In the genomic region with DNA sequence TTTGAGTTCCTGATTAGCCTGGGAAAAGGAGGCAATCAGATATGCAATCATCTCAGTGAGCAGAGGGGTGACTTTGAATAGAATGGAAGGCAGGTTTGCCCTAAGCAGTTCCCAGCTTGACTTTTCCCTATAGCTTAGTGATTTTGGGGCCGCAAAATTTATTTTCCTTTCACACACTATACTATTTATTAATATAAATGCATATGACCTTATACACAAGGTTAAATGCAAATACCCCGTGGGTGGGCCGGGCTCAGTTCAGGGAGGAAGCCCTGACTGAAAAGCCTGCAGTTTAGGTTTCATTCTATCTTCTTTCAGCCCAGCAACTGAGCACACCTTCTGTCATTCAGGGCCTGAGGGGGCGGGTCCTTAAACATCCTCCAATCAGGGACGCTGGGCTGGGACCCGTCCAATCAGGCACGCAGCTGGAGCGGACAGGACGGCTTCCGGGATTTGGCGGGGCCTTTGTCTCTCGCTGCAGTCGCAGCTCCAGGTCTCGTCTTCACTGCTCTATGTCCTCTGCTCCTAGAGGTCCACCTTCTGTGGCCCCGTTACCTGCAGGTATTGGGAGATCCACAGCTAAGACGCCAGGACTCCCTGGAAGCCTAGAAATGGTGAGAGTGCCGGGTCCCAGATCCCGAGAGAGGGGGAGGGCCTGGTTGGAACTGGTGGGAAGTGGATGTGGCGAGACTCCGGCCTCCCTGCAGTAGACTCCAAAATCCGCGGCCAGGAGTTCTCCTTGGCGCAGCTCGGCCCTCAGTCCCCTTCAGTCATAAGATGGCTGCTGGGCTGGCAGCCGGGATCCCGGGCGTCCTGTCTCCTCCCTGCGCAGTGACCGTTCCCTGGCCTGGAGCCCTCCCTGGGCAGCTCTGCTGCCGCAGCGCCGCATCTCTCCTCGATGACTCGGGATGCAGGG, we compare ENCODE assay signal across 8 cellular contexts. TPM values are rescaled to one million over a fixed set of nuclear protein-coding genes. Genes with fewer than 3 reads are reported as not detected.
DNase-seq lines count a peak whose midpoint lies in the region; ATAC-seq and TF ChIP-seq lines count a peak whose summit lies in the region.

ZNF273 (plus strand) TSS at position 468 of the 916 bp plus-strand sequence; CDS start at position 513, 45 bp downstream.

- ATAC-seq in GM18907 (IDR thresholded peaks at IDR 0.05; ENCODE audit: unreplicated experiment) (peak; percentile 100), HG03139 (IDR thresholded peaks at IDR 0.05; ENCODE audit: unreplicated experiment) (peak; percentile 100)

- H3K27ac ChIP-seq in WERI-Rb-1 (peak within 1 kb of the TSS; percentile 92), spleen (peak within 1 kb of the TSS; percentile 21 to 87 (median 81))

- POLR2A ChIA-PET in AG04449 (lab: Yijun Ruan, JAX) = no interaction called here

- CTCF ChIA-PET in AG04449 (lab: Yijun Ruan, JAX) = no interaction called here

- WGBS in spleen, 5 donors = 0 to 2% (median 1%) methylated on average over 21 to 34 of the region's 34 CpGs

- TF ChIP-seq POLR2A in spleen (IDR thresholded peaks at IDR 0.05) = no peak

- H3K4me3 ChIP-seq in AG04449 (ENCODE audit: low read depth, low read length) = peak within 1 kb of the TSS; percentile 81
- H3K4me3 ChIP-seq in WERI-Rb-1 (ENCODE audit: low read depth, low read length) = peak within 1 kb of the TSS; percentile 74
- H3K4me3 ChIP-seq in cardiac fibroblast (replicated peaks in 1 of 2; ENCODE audit: low read depth in 2 of 2, low read length in 2 of 2) = peak within 1 kb of the TSS; percentile 81 to 84
- peak within 1 kb of the TSS; percentile 76 to 98 (median 86) for H3K4me3 ChIP-seq in spleen

- TF ChIP-seq CTCF in AG04449 (IDR thresholded peaks at IDR 0.05; ENCODE audit: insufficient read depth, low read length, missing control alignments) = no peak
- no peak for TF ChIP-seq CTCF in WERI-Rb-1 (IDR thresholded peaks at IDR 0.05; ENCODE audit: low read depth, low read length)
- TF ChIP-seq CTCF in cardiac fibroblast (IDR thresholded peaks at IDR 0.05; ENCODE audit: low read depth, low read length) = no peak
- no peak for TF ChIP-seq CTCF in spleen (IDR thresholded peaks at IDR 0.05 in 8 of 11, conservative IDR thresholded peaks at IDR 0.05 in 3 of 11)

- peak; percentile 34 for DNase-seq in AG04449 (ENCODE audit: low read depth, low spot score)
- peak; percentile 77 for DNase-seq in NCI-H2196 treated with DMSO at 0.1 percent for 48 hours (lab: John Stamatoyannopoulos, UW; ENCODE audit: unreplicated experiment)
- peak; percentile 95 for DNase-seq in WERI-Rb-1
- DNase-seq in cardiac fibroblast (ENCODE audit: low read depth in 2 of 2) = peak; percentile 88 to 90
- DNase-seq in inferior parietal cortex (ENCODE audit: extremely low spot score) = peak; percentile 86
- DNase-seq in spleen = peak; percentile 96

- intact Hi-C loops in spleen (cut with DNase I; ENCODE audit: low total_unique reads) = no loop called here

- H3K9me3 ChIP-seq in WERI-Rb-1 (ENCODE audit: severe bottlenecking) (no peaks in the 10 kb centered on the region), spleen (no peaks in the 10 kb centered on the region)

- peaks cover 5 to 55% (median 37%) of the 10 kb centered on the region in 6 donors for H3K4me1 ChIP-seq in spleen

- H3K36me3 ChIP-seq in WERI-Rb-1 (no peaks in the 10 kb centered on the region; the same call in none of the 2 replicates), spleen (no peaks in the 10 kb centered on the region)

- H3K27me3 ChIP-seq in WERI-Rb-1 (ENCODE audit: insufficient read depth, low read depth, severe bottlenecking) = no peaks in the 10 kb centered on the region
- no peaks in the 10 kb centered on the region for H3K27me3 ChIP-seq in spleen (replicated peaks in 1 of 7)

RNA-seq across cellular contexts. Expression of gene ZNF273, which starts in this region (rescaled TPM):
- total RNA-seq in spleen = 10 to 100 TPM in 1 of 7 donors, 1 to 10 TPM in 6; 5.4 to 10.4 (median 6.7) TPM
- polyA plus RNA-seq in spleen = 1 to 10 TPM; 2.4 to 4.0 (median 3.0) TPM

Comparison
In these comparisons a context has a peak if more than half of its experiments do, and no peak if none do; other contexts are left out.
1. Peak in every context shown above with its lines: DNase-seq, ATAC-seq, H3K4me3 ChIP-seq and H3K27ac ChIP-seq.
2. DNase-seq: peak in every context shown above with its lines; median percentile 96 in spleen; 95 in WERI-Rb-1; 89 in cardiac fibroblast; 86 in inferior parietal cortex; 77 in NCI-H2196 treated with DMSO at 0.1 percent for 48 hours; 34 in AG04449.